1 cellular context compared by ENCODE assay signal in genomic region chr2:70243804-70244584, GRCh38.
TF ChIP-seq lines count a peak whose summit lies in the region.

No MANE protein-coding gene starts in this region.

TF ChIP-seq in K562, 482 proteins besides CTCF, POLR2A, EP300 and RAD21 (continued from another document):
- TF ChIP-seq HNRNPK (IDR thresholded peaks at IDR 0.05; ENCODE audit: low read depth, low read length, poor library complexity, severe bottlenecking): no peak
- TF ChIP-seq ARID1B (IDR thresholded peaks at IDR 0.05): peak; percentile 74
- TF ChIP-seq ZNF316 (IDR thresholded peaks at IDR 0.05): peak; percentile 73
- TF ChIP-seq SP1 (CRISPR knock-in tag; IDR thresholded peaks at IDR 0.05): no peak
- peak; percentile 20 for TF ChIP-seq BRD9 (IDR thresholded peaks at IDR 0.05; ENCODE audit: low read depth, partially characterized antibody)
- TF ChIP-seq JUND (IDR thresholded peaks at IDR 0.05; ENCODE audit: borderline replicate concordance, low read depth, low read length): no peak; the same call in 1 of the 2 replicates
- peak; percentile 42; the same call in 1 of the 3 replicates for TF ChIP-seq JUND (tag; IDR thresholded peaks at IDR 0.05; ENCODE audit: borderline replicate concordance, low read depth, low read length)
- peak; percentile 38 for TF ChIP-seq ZBTB8A (IDR thresholded peaks at IDR 0.05; ENCODE audit: partially characterized antibody)
- no peak for TF ChIP-seq AFF1 (IDR thresholded peaks at IDR 0.05; ENCODE audit: low read depth in 1 of 2, partially characterized antibody in 2 of 2)
- TF ChIP-seq EP400 (IDR thresholded peaks at IDR 0.05): 0 out of 2 replicates have a peak, but pooled peaks have one; percentile 15
- peak; percentile 13; the same call in 1 of the 2 replicates for TF ChIP-seq TAL1 (IDR thresholded peaks at IDR 0.05)
- TF ChIP-seq MLLT1 (IDR thresholded peaks at IDR 0.05): peak in 1 of 2 experiments; percentile 52; a peak in 1 of 4 replicates
- 0 out of 4 replicates have a peak, but pooled peaks have one; percentile 16 to 32 for TF ChIP-seq MNT (conservative IDR thresholded peaks at IDR 0.05)
- TF ChIP-seq PRDM10 (IDR thresholded peaks at IDR 0.05; ENCODE audit: partially characterized antibody): peak; percentile 47
- TF ChIP-seq HMBOX1 (IDR thresholded peaks at IDR 0.05): peak; percentile 96
- TF ChIP-seq TAF9B (IDR thresholded peaks at IDR 0.05; ENCODE audit: partially characterized antibody): peak; percentile 18
- TF ChIP-seq ZBTB26 (CRISPR knock-in tag; IDR thresholded peaks at IDR 0.05): no peak
- 0 out of 2 replicates have a peak, but pooled peaks have one; percentile 26 for TF ChIP-seq HDAC2 (IDR thresholded peaks at IDR 0.05)
- TF ChIP-seq NCOR1 (IDR thresholded peaks at IDR 0.05): peak; percentile 31; the same call in 1 of the 2 replicates
- TF ChIP-seq ZFP91 (CRISPR knock-in tag; IDR thresholded peaks at IDR 0.05): no peak
- peak; percentile 77 for TF ChIP-seq CBFA2T3 (IDR thresholded peaks at IDR 0.05)
- peak; percentile 55; the same call in 1 of the 2 replicates for TF ChIP-seq CREM (IDR thresholded peaks at IDR 0.05; ENCODE audit: low read depth)
- TF ChIP-seq ZNF408 (CRISPR knock-in tag; IDR thresholded peaks at IDR 0.05; ENCODE audit: low read depth): no peak
